Comparison of ENCODE assay signal across 3 cellular contexts in the genomic region with DNA sequence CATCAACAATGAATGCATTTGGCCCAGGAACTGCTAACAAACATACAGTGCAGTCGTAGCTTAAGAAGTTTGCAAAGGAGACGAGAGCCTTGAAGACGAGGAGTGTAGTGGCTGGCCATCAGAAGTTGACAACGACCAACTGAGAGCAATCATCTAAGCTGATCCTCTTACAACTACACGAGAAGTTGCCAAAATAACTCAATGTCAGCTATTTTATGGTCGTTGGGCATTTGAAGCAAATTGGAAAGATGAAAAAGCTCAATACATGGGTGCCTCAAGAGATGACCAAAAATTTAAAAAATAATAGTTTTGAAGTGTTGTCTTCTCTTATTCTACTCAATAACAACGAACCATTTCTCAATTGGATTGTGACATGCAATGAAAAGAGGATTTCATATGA.
TF ChIP-seq lines count a peak whose summit lies in the region.

No MANE protein-coding gene starts in this region.

TF ChIP-seq in A549, 52 proteins besides CTCF, POLR2A, EP300 and RAD21:
- TF ChIP-seq, protein P1, sequence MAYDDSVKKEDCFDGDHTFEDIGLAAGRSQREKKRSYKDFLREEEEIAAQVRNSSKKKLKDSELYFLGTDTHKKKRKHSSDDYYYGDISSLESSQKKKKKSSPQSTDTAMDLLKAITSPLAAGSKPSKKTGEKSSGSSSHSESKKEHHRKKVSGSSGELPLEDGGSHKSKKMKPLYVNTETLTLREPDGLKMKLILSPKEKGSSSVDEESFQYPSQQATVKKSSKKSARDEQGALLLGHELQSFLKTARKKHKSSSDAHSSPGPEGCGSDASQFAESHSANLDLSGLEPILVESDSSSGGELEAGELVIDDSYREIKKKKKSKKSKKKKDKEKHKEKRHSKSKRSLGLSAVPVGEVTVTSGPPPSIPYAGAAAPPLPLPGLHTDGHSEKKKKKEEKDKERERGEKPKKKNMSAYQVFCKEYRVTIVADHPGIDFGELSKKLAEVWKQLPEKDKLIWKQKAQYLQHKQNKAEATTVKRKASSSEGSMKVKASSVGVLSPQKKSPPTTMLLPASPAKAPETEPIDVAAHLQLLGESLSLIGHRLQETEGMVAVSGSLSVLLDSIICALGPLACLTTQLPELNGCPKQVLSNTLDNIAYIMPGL (CRISPR knock-in tag; IDR thresholded peaks at IDR 0.05; ENCODE audit: borderline replicate concordance), result no peak
- no peak for TF ChIP-seq ZC3H11A (IDR thresholded peaks at IDR 0.05)
- no peak for TF ChIP-seq EHF (CRISPR knock-in tag; IDR thresholded peaks at IDR 0.05)
- peak; percentile 35 for TF ChIP-seq MAFK (IDR thresholded peaks at IDR 0.05; ENCODE audit: partially characterized antibody)

TF ChIP-seq in IMR-90, 13 proteins besides CTCF, POLR2A, EP300 and RAD21:
- peak; percentile 50 for TF ChIP-seq MAFK (IDR thresholded peaks at IDR 0.05; ENCODE audit: low read depth, low read length)
- no peak for TF ChIP-seq MAZ (IDR thresholded peaks at IDR 0.05; ENCODE audit: borderline replicate concordance, low read depth, low read length)

TF ChIP-seq in H1, 55 proteins besides CTCF, POLR2A, EP300 and RAD21:
- TF ChIP-seq RXRA (IDR thresholded peaks at IDR 0.05; ENCODE audit: insufficient read depth, low read depth, low read length) (no peak), MAFK (IDR thresholded peaks at IDR 0.05; ENCODE audit: low read depth, low read length) (peak; percentile 7; the same call in 1 of the 2 replicates)
